ENCODE assay signal across 8 cellular contexts in the genomic region with DNA sequence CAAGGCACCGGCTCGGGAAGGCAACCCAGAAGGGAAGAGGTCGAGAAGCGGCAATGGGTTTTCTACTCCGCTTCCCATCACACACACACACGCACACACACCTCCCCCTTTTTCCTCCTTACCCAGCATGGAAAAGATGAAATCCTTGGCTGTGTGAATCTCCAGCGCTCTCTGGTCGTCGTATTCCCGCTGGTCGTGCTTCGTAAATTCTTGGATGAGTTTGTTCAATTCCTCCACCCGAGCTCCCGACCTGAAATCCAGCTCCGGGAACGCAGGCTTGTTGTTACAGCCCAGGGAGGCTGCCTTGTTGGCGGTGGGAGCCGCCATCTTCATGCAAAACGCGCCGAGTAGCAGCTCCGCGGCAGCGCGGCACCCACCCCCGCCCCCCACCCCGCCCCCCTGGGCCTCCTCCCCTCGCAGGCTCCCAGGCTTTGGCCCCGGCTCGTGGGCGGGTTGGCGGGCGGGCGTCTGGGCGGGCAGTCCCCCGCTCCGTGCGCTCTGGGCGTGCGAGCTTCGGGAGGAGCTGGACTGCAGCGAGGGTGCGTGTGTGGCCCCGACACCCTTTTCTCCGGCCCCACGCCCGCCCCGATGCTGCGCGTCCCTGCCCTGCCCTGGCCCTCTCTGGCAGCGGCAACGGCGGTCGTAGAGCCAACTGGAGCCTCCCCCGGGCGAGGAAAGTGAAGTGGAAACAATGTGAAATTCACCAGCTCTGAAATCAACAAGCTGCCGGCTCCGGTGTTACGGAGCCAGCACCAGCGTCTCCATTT. TPM values are rescaled to one million over a fixed set of nuclear protein-coding genes. Genes with fewer than 3 reads are reported as not detected.
DNase-seq lines count a peak whose midpoint lies in the region; ATAC-seq and TF ChIP-seq lines count a peak whose summit lies in the region.

A gene with protein sequence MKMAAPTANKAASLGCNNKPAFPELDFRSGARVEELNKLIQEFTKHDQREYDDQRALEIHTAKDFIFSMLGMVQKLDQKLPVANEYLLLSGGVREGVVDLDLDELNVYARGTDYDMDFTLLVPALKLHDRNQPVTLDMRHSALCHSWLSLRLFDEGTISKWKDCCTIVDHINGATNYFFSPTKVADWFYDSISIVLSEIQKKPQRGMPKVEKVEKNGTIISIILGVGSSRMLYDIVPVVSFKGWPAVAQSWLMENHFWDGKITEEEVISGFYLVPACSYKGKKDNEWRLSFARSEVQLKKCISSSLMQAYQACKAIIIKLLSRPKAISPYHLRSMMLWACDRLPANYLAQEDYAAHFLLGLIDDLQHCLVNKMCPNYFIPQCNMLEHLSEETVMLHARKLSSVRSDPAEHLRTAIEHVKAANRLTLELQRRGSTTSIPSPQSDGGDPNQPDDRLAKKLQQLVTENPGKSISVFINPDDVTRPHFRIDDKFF (minus strand): TSS at position 349 of the 767 bp plus-strand sequence. CDS start 16 bp downstream, at position 333.

- H3K27me3 ChIP-seq in PC-3 (ENCODE audit: low read length) (no peaks in the 10 kb centered on the region), stomach smooth muscle (ENCODE audit: control insufficient read depth in 1 of 2, insufficient read depth in 2 of 2, low read length in 2 of 2) (no peaks in the 10 kb centered on the region)

- POLR2A ChIA-PET in PC-3 (lab: Charles Lee; ENCODE audit: unreplicated experiment): interaction anchor here (0.5 to 1.1 kb wide), 4 partner anchors 35 to 67 kb away, joined by 3 to 6 read pairs (median 4); no protein-coding TSS in a partner anchor

- H3K4me1 ChIP-seq in PC-3 (ENCODE audit: insufficient read depth, low read length): peaks cover 28% of the 10 kb centered on the region
- H3K4me1 ChIP-seq in stomach smooth muscle (ENCODE audit: control insufficient read depth, insufficient read depth, low read length): peaks cover 34% of the 10 kb centered on the region

- H3K9me3 ChIP-seq in PC-3 (ENCODE audit: low read length): no peaks in the 10 kb centered on the region
- no peaks in the 10 kb centered on the region for H3K9me3 ChIP-seq in stomach smooth muscle (ENCODE audit: control insufficient read depth in 2 of 2, low read length in 2 of 2)

- no peak for TF ChIP-seq CTCF in PC-3 (conservative IDR thresholded peaks at IDR 0.05; ENCODE audit: low read depth, low read length)
- no peak for TF ChIP-seq CTCF in fibroblast of mammary gland (conservative IDR thresholded peaks at IDR 0.05; ENCODE audit: control insufficient read depth, insufficient read depth, low read depth, low read length)

- no TSS peak for BruUV-seq in PC-3 (replicated peaks; lab: Mats Ljungman, UMichigan)

- peak within 1 kb of the TSS; percentile 93 for H3K4me2 ChIP-seq in PC-3 (ENCODE audit: low read length)

- peak within 1 kb of the TSS; percentile 41 to 88 (median 76) for H3K4me3 Mint-ChIP-seq in naive B cell

- H3K27me3 Mint-ChIP-seq in naive B cell: peaks cover 60 to 79% (median 72%) of the 10 kb centered on the region in 3 donors

- H3K9ac ChIP-seq in PC-3 (ENCODE audit: low read length) (peak within 1 kb of the TSS; percentile 96), stomach smooth muscle (ENCODE audit: low read length in 2 of 2) (peak within 1 kb of the TSS; percentile 86 to 87)

- peaks cover 0 to 8% of the 10 kb centered on the region in 2 donors for H3K36me3 Mint-ChIP-seq in naive B cell

- peak within 1 kb of the TSS; percentile 84 for H2AFZ ChIP-seq in PC-3 (ENCODE audit: low read length)

- H3K79me2 ChIP-seq in PC-3 (ENCODE audit: low read length): peaks cover 57% of the 10 kb centered on the region

- H3K36me3 ChIP-seq in PC-3 (ENCODE audit: low read depth, low read length) (no peaks in the 10 kb centered on the region), stomach smooth muscle (ENCODE audit: control insufficient read depth in 2 of 2, insufficient read depth in 2 of 2, low read length in 2 of 2) (no peaks in the 10 kb centered on the region)

- peaks cover 0 to 7% (median 0%) of the 10 kb centered on the region in 7 donors for H3K9me3 Mint-ChIP-seq in naive B cell

- H3K27ac ChIP-seq in PC-3 (ENCODE audit: low read length): peak within 1 kb of the TSS; percentile 89
- peak within 1 kb of the TSS; percentile 84 for H3K27ac ChIP-seq in stomach smooth muscle (ENCODE audit: low read length)

- H3K27ac Mint-ChIP-seq in naive B cell: no peak within 1 kb of the TSS

- no peaks in the 10 kb centered on the region for H3F3A ChIP-seq in PC-3 (ENCODE audit: low read length, unreplicated experiment)

- peak; percentile 53 for ATAC-seq in GM21529 (IDR thresholded peaks at IDR 0.05; ENCODE audit: unreplicated experiment)
- peak; percentile 72 for ATAC-seq in PC-3
- peak in 1 of 2 donors; percentile 18 for ATAC-seq in naive B cell (ENCODE audit: low read depth in 2 of 2)

- CTCF ChIA-PET in PC-3 (lab: Charles Lee): interaction anchor here (0.6 to 1.0 kb wide), 2 partner anchors 66 to 124 kb away, joined by 4 to 5 read pairs; no protein-coding TSS in a partner anchor

- peaks cover 5 to 17% (median 15%) of the 10 kb centered on the region in 3 donors for H3K4me1 Mint-ChIP-seq in naive B cell

- peak; percentile 92 for DNase-seq in Daoy (ENCODE audit: low read depth)
- DNase-seq in HuH-7 (ENCODE audit: low spot score): peak; percentile 74
- peak; percentile 83 for DNase-seq in PC-3
- peak; percentile 57 for DNase-seq in activated effector memory CD4-positive, alpha-beta T cell treated with Interleukin-2 at 50 U/mL for 16 hours
- peak; percentile 70 for DNase-seq in fibroblast of mammary gland (ENCODE audit: low read depth)
- DNase-seq in naive B cell: no peak

- H3K4me3 ChIP-seq in PC-3 (ENCODE audit: low read length) (peak within 1 kb of the TSS; percentile 99), fibroblast of mammary gland (ENCODE audit: control insufficient read depth, low read depth, low read length) (peak within 1 kb of the TSS; percentile 90), stomach smooth muscle (ENCODE audit: low read length in 2 of 2) (peak within 1 kb of the TSS; percentile 93 to 97)

- H4K20me1 ChIP-seq in PC-3 (ENCODE audit: low read length): peaks cover 30% of the 10 kb centered on the region

- intact Hi-C loops in PC-3 (cut with micrococcal nuclease): loop anchor here (1.0 to 5.0 kb wide), 5 partner anchors 10 to 675 kb away; partner anchors contain the start of gene OPA1

- no peaks in the 10 kb centered on the region for H3K9me2 ChIP-seq in PC-3 (replicated peaks; ENCODE audit: low read length)

RNA-seq across cellular contexts. Expression of the gene that starts here (rescaled TPM):
- 43.2 and 54.1 TPM in 2 replicates for total RNA-seq in Daoy (2014; rRNA removed; shearing (Covaris generic))
- 22.5 and 26.0 TPM in 2 replicates for total RNA-seq in PC-3 (2014; rRNA removed)
- polyA plus RNA-seq in naive B cell (ENCODE audit: low read depth in 6 of 6): not detected
